ENCODE assay signal across 35 cellular contexts in genomic region chr15:35191783-35192182, GRCh38.
"Had no signal": no experiment of that assay in that cellular context is flagged by ENCODE, and none has a peak within 500 bp of the region (broad histone marks: within the 10 kb centered on the region; RNA-seq: fewer than 3 reads in every experiment).

No MANE protein-coding gene starts in this region.

- H3K4me3 ChIP-seq: MG63 had no signal

- DNase-seq: Karpas-422, Kasumi-1, MG63, MM.1S, MV-4-11, NCI-H1048, NCI-H1092, NCI-H1092 treated with DMSO at 0.1 percent for 48 hours, NCI-H1105, NCI-H1105 treated with DMSO at 0.1 percent for 48 hours, NCI-H1417, NCI-H1417 treated with DMSO at 0.1 percent for 48 hours, NCI-H1436, NCI-H1436 treated with DMSO at 0.1 percent for 48 hours, NCI-H146, NCI-H1694, NCI-H1694 treated with DMSO at 0.1 percent for 48 hours, NCI-H187, NCI-H187 treated with DMSO at 0.1 percent for 48 hours, NCI-H1930, NCI-H2029, NCI-H2029 treated with DMSO at 0.1 percent for 48 hours, NCI-H2081, NCI-H2081 treated with DMSO at 0.1 percent for 48 hours, NCI-H2107, NCI-H2171, NCI-H2171 treated with DMSO at 0.1 percent for 48 hours, NCI-H2227 treated with DMSO at 0.1 percent for 48 hours, NCI-H226, NCI-H345, NCI-H446, NCI-H446 treated with DMSO at 0.1 percent for 48 hours, NCI-H510A, NCI-H510A treated with DMSO at 0.1 percent for 48 hours, NCI-H524 had no signal

- H3K36me3 ChIP-seq: MG63 had no signal

- H3K27me3 ChIP-seq: MG63 had no signal
